In genomic region chrX:78106651-78106986, GRCh38 we compare ENCODE assay signal across 10 cellular contexts. TPM values are rescaled to one million over a fixed set of nuclear protein-coding genes. Genes with fewer than 3 reads are reported as not detected.
DNase-seq lines count a peak whose midpoint lies in the region; ATAC-seq, FAIRE-seq and TF ChIP-seq lines count a peak whose summit lies in the region.
"Had no signal": no experiment of that assay in that cellular context is flagged by ENCODE, and none has a peak within 500 bp of the region (broad histone marks: within the 10 kb centered on the region; RNA-seq: fewer than 3 reads in every experiment).

No MANE protein-coding gene starts in this region.

- peaks cover 5% of the 10 kb centered on the region for H3K27me3 Mint-ChIP-seq in GM23338 (ENCODE audit: insufficient read depth, low read depth, poor library complexity)
- H3K27me3 Mint-ChIP-seq in activated T-helper 17 cell treated with anti-CD3 and anti-CD28 coated beads, Interleukin-2, amount 50 U/mL, for 72 hours, result no peaks in the 10 kb centered on the region

- 89 to 95% methylated on average over 1 of the region's 1 CpG for WGBS in pancreas, 2 donors

- H3K9me3 ChIP-seq in A673 (ENCODE audit: low read depth, low read length, poor library complexity, severe bottlenecking), result no peaks in the 10 kb centered on the region
- H3K9me3 ChIP-seq in lower lobe of right lung, result no peaks in the 10 kb centered on the region
- no peaks in the 10 kb centered on the region for H3K9me3 ChIP-seq in pancreas

- H3K36me3 Mint-ChIP-seq in GM23338 (ENCODE audit: low read depth), result peaks cover 41% of the 10 kb centered on the region
- H3K36me3 Mint-ChIP-seq in activated T-helper 17 cell treated with anti-CD3 and anti-CD28 coated beads, Interleukin-2, amount 50 U/mL, for 72 hours (ENCODE audit: low read depth), result peaks cover 82% of the 10 kb centered on the region

- H3K27me3 ChIP-seq in A673 (replicated peaks; ENCODE audit: insufficient read depth, low read depth, low read length, poor library complexity), result no peaks in the 10 kb centered on the region
- no peaks in the 10 kb centered on the region for H3K27me3 ChIP-seq in GM23338 (ENCODE audit: insufficient read depth)
- H3K27me3 ChIP-seq in lower lobe of right lung (ENCODE audit: low read depth), result no peaks in the 10 kb centered on the region
- no peaks in the 10 kb centered on the region for H3K27me3 ChIP-seq in pancreas

- H3K4me3 Mint-ChIP-seq in GM23338, result peak overlapping the region; percentile 93
- peak overlapping the region; percentile 96 for H3K4me3 Mint-ChIP-seq in activated T-helper 17 cell treated with anti-CD3 and anti-CD28 coated beads, Interleukin-2, amount 50 U/mL, for 72 hours

- peaks cover 37% of the 10 kb centered on the region for H3K4me1 Mint-ChIP-seq in GM23338
- H3K4me1 Mint-ChIP-seq in activated T-helper 17 cell treated with anti-CD3 and anti-CD28 coated beads, Interleukin-2, amount 50 U/mL, for 72 hours, result peaks cover 10% of the 10 kb centered on the region

- BruUV-seq in A673 (replicated peaks; lab: Mats Ljungman, UMichigan), result no TSS peak

- H3K4me1 ChIP-seq in A673 (ENCODE audit: insufficient read depth, low read length, poor library complexity, severe bottlenecking) (peaks cover 6% of the 10 kb centered on the region), GM23338 (ENCODE audit: insufficient read depth) (peaks cover 25% of the 10 kb centered on the region), lower lobe of right lung (peaks cover 41% of the 10 kb centered on the region), pancreas (peaks cover 0 to 14% (median 5%) of the 10 kb centered on the region in 3 donors)

- H3K4me3 ChIP-seq in A673 (ENCODE audit: low read depth, low read length, poor library complexity, severe bottlenecking) (peak overlapping the region; percentile 81), GM23338 (peak overlapping the region; percentile 92), lower lobe of right lung (peak overlapping the region; percentile 72), pancreas (peak overlapping the region in 1 of 4 donors; percentile 64)

- CTCF ChIA-PET in A673 (lab: Charles Lee), result no interaction called here

- 0 out of 2 replicates have a peak, but pooled peaks cover 3% of the 10 kb centered on the region for H3F3A ChIP-seq in GM23338 (replicated peaks; ENCODE audit: low read depth)

- POLR2A ChIA-PET in A673 (lab: Charles Lee; ENCODE audit: low non-redundant PET), result no interaction called here

- intact Hi-C loops in A673 (cut with micrococcal nuclease; ENCODE audit: unreplicated experiment) (no loop called here), lower lobe of right lung (cut with DNase I) (no loop called here), pancreas (cut with DNase I) (no loop called here)

- no peaks in the 10 kb centered on the region for H3K9me3 Mint-ChIP-seq in GM23338
- no peaks in the 10 kb centered on the region for H3K9me3 Mint-ChIP-seq in activated T-helper 17 cell treated with anti-CD3 and anti-CD28 coated beads, Interleukin-2, amount 50 U/mL, for 72 hours

- FAIRE-seq in pancreas (lab: Jason Lieb, UNC), result no peak

- peaks cover 37% of the 10 kb centered on the region for H4K20me1 ChIP-seq in GM23338 (replicated peaks; ENCODE audit: insufficient read depth)

- H3K4me2 ChIP-seq in GM23338, result peak overlapping the region; percentile 90

- H3K9me2 ChIP-seq in GM23338 (ENCODE audit: insufficient read depth), result no peaks in the 10 kb centered on the region

- H3K27ac ChIP-seq in A673 (ENCODE audit: low read depth, low read length, poor library complexity, severe bottlenecking) (peak overlapping the region; percentile 88), GM23338 (ENCODE audit: low read depth) (no peak overlapping the region), lower lobe of right lung (no peak overlapping the region), pancreas (peak overlapping the region in 1 of 4 donors; percentile 98)

- H3K79me2 ChIP-seq in GM23338 (replicated peaks; ENCODE audit: insufficient read depth), result peaks cover 74% of the 10 kb centered on the region

- ATAC-seq in GM23338, result no peak
- ATAC-seq in activated T-helper 17 cell treated with anti-CD3 and anti-CD28 coated beads, Interleukin-2, amount 50 U/mL, for 72 hours (replicated peaks), result no peak
- ATAC-seq in lower lobe of right lung, result no peak
- no peak for ATAC-seq in pancreas

- H3K27ac Mint-ChIP-seq in GM23338, result no peak overlapping the region
- H3K27ac Mint-ChIP-seq in activated T-helper 17 cell treated with anti-CD3 and anti-CD28 coated beads, Interleukin-2, amount 50 U/mL, for 72 hours, result peak overlapping the region; percentile 94

- DNase-seq in A673 (ENCODE audit: low spot score) (no peak), GM23338 (ENCODE audit: low spot score) (no peak), lower lobe of right lung (no peak), pancreas (no peak), NCI-H1694 treated with DMSO at 0.1 percent for 48 hours (lab: John Stamatoyannopoulos, UW) (no peak), NCI-H187 treated with DMSO at 0.1 percent for 48 hours (lab: John Stamatoyannopoulos, UW) (no peak)
- DNase-seq in stimulated activated naive CD4-positive, alpha-beta T cell treated with Interleukin-2 at 50 U/mL for 16 hours (lab: John Stamatoyannopoulos, UW), result no peak
- DNase-seq: DMS79 treated with DMSO at 0.1 percent for 48 hours, NCI-H345 had no signal

- H2AFZ ChIP-seq in GM23338, result no peak overlapping the region

- no peak for TF ChIP-seq CTCF in A673 (conservative IDR thresholded peaks at IDR 0.05; ENCODE audit: low read depth, low read length)
- no peak for TF ChIP-seq CTCF in GM23338 (conservative IDR thresholded peaks at IDR 0.05; ENCODE audit: low read depth in 2 of 2)
- no peak for TF ChIP-seq CTCF in lower lobe of right lung (IDR thresholded peaks at IDR 0.05)
- TF ChIP-seq CTCF in pancreas (IDR thresholded peaks at IDR 0.05), result no peak

- H3K36me3 ChIP-seq in A673 (ENCODE audit: insufficient read depth, low read length, poor library complexity, severe bottlenecking) (peaks cover 25% of the 10 kb centered on the region), GM23338 (ENCODE audit: insufficient read depth) (peaks cover 12% of the 10 kb centered on the region; the same call in 1 of the 2 replicates), lower lobe of right lung (peaks cover 9% of the 10 kb centered on the region), pancreas (no peaks in the 10 kb centered on the region)

TF ChIP-seq in GM23338, 12 proteins besides CTCF, POLR2A, EP300 and RAD21 (continues in another document):
- no peak for TF ChIP-seq JUNB (IDR thresholded peaks at IDR 0.05; ENCODE audit: unreplicated experiment)
- TF ChIP-seq STAT1 (IDR thresholded peaks at IDR 0.05; ENCODE audit: unreplicated experiment), result no peak
- TF ChIP-seq, protein P1, sequence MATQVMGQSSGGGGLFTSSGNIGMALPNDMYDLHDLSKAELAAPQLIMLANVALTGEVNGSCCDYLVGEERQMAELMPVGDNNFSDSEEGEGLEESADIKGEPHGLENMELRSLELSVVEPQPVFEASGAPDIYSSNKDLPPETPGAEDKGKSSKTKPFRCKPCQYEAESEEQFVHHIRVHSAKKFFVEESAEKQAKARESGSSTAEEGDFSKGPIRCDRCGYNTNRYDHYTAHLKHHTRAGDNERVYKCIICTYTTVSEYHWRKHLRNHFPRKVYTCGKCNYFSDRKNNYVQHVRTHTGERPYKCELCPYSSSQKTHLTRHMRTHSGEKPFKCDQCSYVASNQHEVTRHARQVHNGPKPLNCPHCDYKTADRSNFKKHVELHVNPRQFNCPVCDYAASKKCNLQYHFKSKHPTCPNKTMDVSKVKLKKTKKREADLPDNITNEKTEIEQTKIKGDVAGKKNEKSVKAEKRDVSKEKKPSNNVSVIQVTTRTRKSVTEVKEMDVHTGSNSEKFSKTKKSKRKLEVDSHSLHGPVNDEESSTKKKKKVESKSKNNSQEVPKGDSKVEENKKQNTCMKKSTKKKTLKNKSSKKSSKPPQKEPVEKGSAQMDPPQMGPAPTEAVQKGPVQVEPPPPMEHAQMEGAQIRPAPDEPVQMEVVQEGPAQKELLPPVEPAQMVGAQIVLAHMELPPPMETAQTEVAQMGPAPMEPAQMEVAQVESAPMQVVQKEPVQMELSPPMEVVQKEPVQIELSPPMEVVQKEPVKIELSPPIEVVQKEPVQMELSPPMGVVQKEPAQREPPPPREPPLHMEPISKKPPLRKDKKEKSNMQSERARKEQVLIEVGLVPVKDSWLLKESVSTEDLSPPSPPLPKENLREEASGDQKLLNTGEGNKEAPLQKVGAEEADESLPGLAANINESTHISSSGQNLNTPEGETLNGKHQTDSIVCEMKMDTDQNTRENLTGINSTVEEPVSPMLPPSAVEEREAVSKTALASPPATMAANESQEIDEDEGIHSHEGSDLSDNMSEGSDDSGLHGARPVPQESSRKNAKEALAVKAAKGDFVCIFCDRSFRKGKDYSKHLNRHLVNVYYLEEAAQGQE (IDR thresholded peaks at IDR 0.05; ENCODE audit: unreplicated experiment), result no peak
- TF ChIP-seq POLR2AphosphoS5 (IDR thresholded peaks at IDR 0.05; ENCODE audit: low read depth), result no peak
- TF ChIP-seq NANOG (IDR thresholded peaks at IDR 0.05; ENCODE audit: borderline replicate concordance), result no peak

RNA-seq across cellular contexts. Expression of gene PGK1, which starts 2.6 kb away (rescaled TPM):
- total RNA-seq in A673 (2021), result 432 and 438 TPM in 2 replicates
- 336 and 393 TPM in 2 replicates for total RNA-seq in GM23338 (2014; rRNA removed; shearing (Covaris generic))
- 249 and 262 TPM in 2 replicates for polyA plus RNA-seq in GM23338 (2016; fragmentation: Nextera tagmentation; extraction: Ambion mirVana)
- 1,000 to 10,000 TPM; 1,373 to 1,720 TPM for total RNA-seq in activated T-helper 17 cell treated with anti-CD3 and anti-CD28 coated beads, Interleukin-2, amount 50 U/mL, for 72 hours
- total RNA-seq in lower lobe of right lung, result 261 TPM
- total RNA-seq in pancreas, result 100 to 1,000 TPM in 2 of 6 donors, 10 to 100 TPM in 4; 38.3 to 120 (median 74.2) TPM
- 10 to 100 TPM; 27.0 to 68.5 TPM for polyA plus RNA-seq in pancreas

RNA-seq across cellular contexts. Expression of gene TAF9B, which starts 32.8 kb away (rescaled TPM):
- 40.7 and 41.6 TPM in 2 replicates for total RNA-seq in A673 (2021)
- 37.8 and 44.4 TPM in 2 replicates for total RNA-seq in GM23338 (2014; rRNA removed; shearing (Covaris generic))
- polyA plus RNA-seq in GM23338 (2016; fragmentation: Nextera tagmentation; extraction: Ambion mirVana), result 17.5 and 23.1 TPM in 2 replicates
- total RNA-seq in activated T-helper 17 cell treated with anti-CD3 and anti-CD28 coated beads, Interleukin-2, amount 50 U/mL, for 72 hours, result 10 to 100 TPM; 13.4 to 20.6 TPM
- 12.5 TPM for total RNA-seq in lower lobe of right lung
- total RNA-seq in pancreas, result 10 to 100 TPM in 2 of 6 donors, 1 to 10 TPM in 4; 7.2 to 13.2 (median 9.0) TPM
- polyA plus RNA-seq in pancreas, result 10 to 100 TPM in 1 of 2 donors, 1 to 10 TPM in 1; 7.2 to 13.2 TPM
